In the genomic region with DNA sequence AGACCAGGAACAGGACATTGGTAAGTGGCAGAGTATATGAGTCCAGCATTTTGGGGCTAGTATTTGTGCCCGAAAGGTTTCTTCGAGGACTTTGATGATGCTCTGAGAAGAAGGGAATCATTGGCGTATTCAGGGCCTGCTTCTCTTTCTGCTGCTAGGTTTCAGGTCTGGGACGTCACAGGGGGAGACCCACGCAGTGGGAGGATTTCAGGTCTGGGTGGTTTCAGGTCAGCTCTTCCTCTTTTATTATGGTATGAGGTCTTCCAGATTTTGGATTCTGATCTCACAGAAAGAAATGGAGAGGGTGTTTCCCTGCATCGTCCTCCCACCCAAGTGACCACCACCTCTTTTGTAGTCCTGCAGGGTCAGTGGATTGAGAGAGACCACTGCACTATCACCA, we compare ENCODE assay signal across 32 cellular contexts.
"Had no signal": no experiment of that assay in that cellular context is flagged by ENCODE, and none has a peak within 500 bp of the region (broad histone marks: within the 10 kb centered on the region; RNA-seq: fewer than 3 reads in every experiment).

No MANE protein-coding gene starts in this region.

- H3K9me3 ChIP-seq: ascending aorta, breast epithelium, colonic mucosa, esophagus squamous epithelium, gastroesophageal sphincter had no signal

- H3K27me3 Mint-ChIP-seq: activated B cell treated with CpG ODN at 0.5 μM for 24 hours; activated CD8-positive, alpha-beta T cell treated with anti-CD3 and anti-CD28 coated beads for 36 hours; activated naive CD4-positive, alpha-beta T cell treated with anti-CD3 and anti-CD28 coated beads, Interleukin-2, amount 10 ng/mL, durations not matched to agents 7 days and 5 days; activated naive CD8-positive, alpha-beta T cell treated with anti-CD3 and anti-CD28 coated beads, Interleukin-2, amount 10 ng/mL, durations not matched to agents 7 days and 5 days; brain; T-helper 17 cell had no signal

- H3K4me1 Mint-ChIP-seq: activated B cell treated with CpG ODN at 0.5 μM for 24 hours; activated naive CD4-positive, alpha-beta T cell treated with anti-CD3 and anti-CD28 coated beads, Interleukin-2, amount 10 ng/mL, durations not matched to agents 7 days and 5 days had no signal

- H3K27me3 ChIP-seq: ascending aorta, breast epithelium, cardiac muscle cell, colonic mucosa, esophagus squamous epithelium, gastroesophageal sphincter had no signal

- H3K36me3 Mint-ChIP-seq: activated naive CD4-positive, alpha-beta T cell treated with anti-CD3 and anti-CD28 coated beads, Interleukin-2, amount 10 ng/mL, durations not matched to agents 7 days and 5 days; activated naive CD4-positive, alpha-beta T cell treated with anti-CD3 and anti-CD28 coated beads, Interleukin-2, amount 50 U/mL, for 72 hours had no signal

- H3K27ac Mint-ChIP-seq: activated B cell treated with CpG ODN at 0.5 μM for 24 hours; activated CD8-positive, alpha-beta T cell treated with anti-CD3 and anti-CD28 coated beads for 36 hours; activated naive CD4-positive, alpha-beta T cell treated with anti-CD3 and anti-CD28 coated beads, Interleukin-2, amount 10 ng/mL, durations not matched to agents 7 days and 5 days; activated naive CD4-positive, alpha-beta T cell treated with anti-CD3 and anti-CD28 coated beads, Interleukin-2, amount 50 U/mL, for 72 hours; activated naive CD8-positive, alpha-beta T cell treated with anti-CD3 and anti-CD28 coated beads, Interleukin-2, amount 10 ng/mL, durations not matched to agents 7 days and 5 days; T-helper 17 cell; T-helper 2 cell treated with Interferon-gamma antibody and Interleukin-4, amounts not matched to agents 5 μg/mL and 100 μg/mL, for 36 hours had no signal

- H3K9me3 Mint-ChIP-seq: activated B cell treated with CpG ODN at 0.5 μM for 24 hours; activated CD8-positive, alpha-beta T cell treated with anti-CD3 and anti-CD28 coated beads for 36 hours; activated naive CD4-positive, alpha-beta T cell treated with anti-CD3 and anti-CD28 coated beads, Interleukin-2, amount 10 ng/mL, durations not matched to agents 7 days and 5 days; activated naive CD4-positive, alpha-beta T cell treated with anti-CD3 and anti-CD28 coated beads, Interleukin-2, amount 50 U/mL, for 72 hours; activated naive CD8-positive, alpha-beta T cell treated with anti-CD3 and anti-CD28 coated beads, Interleukin-2, amount 10 ng/mL, durations not matched to agents 7 days and 5 days; brain; T-helper 2 cell treated with Interferon-gamma antibody and Interleukin-4, amounts not matched to agents 5 μg/mL and 100 μg/mL, for 36 hours had no signal

- ATAC-seq: activated CD4-positive, CD25-positive, alpha-beta regulatory T cell treated with anti-CD3 and anti-CD28 coated beads, Interleukin-2, amount 50 U/mL, for 24 hours; activated CD8-positive, alpha-beta T cell treated with anti-CD3 and anti-CD28 coated beads for 36 hours; activated naive CD4-positive, alpha-beta T cell treated with anti-CD3 and anti-CD28 coated beads, Interleukin-2, amount 50 U/mL, for 72 hours; gastroesophageal sphincter; T-helper 17 cell had no signal

- H3K4me1 ChIP-seq: ascending aorta, breast epithelium, colonic mucosa had no signal

- H3K27ac ChIP-seq: ascending aorta, breast epithelium, cardiac muscle cell, colonic mucosa, epithelial cell of prostate, esophagus squamous epithelium, gastroesophageal sphincter, WERI-Rb-1 had no signal

- FAIRE-seq: endometrium, endothelial cell of umbilical vein had no signal

- DNase-seq: activated B cell treated with CpG ODN at 0.5 μM for 24 hours; activated CD4-positive, alpha-beta T cell treated with anti-CD3 and anti-CD28 coated beads for 48 hours; activated CD4-positive, alpha-beta T cell treated with anti-CD3 and anti-CD28 coated beads, Interleukin-2, amount 50 U/mL, for 1 hour; activated CD4-positive, alpha-beta T cell treated with anti-CD3 and anti-CD28 coated beads, Interleukin-2, amount 50 U/mL, for 48 hours; activated CD8-positive, alpha-beta memory T cell treated with anti-CD3 and anti-CD28 coated beads for 24 hours; activated CD8-positive, alpha-beta T cell treated with anti-CD3 and anti-CD28 coated beads for 36 hours; activated gamma-delta T cell; activated naive CD4-positive, alpha-beta T cell; activated naive CD4-positive, alpha-beta T cell treated with anti-CD3 and anti-CD28 coated beads, Interleukin-2, amount 10 ng/mL, durations not matched to agents 7 days and 5 days; activated naive CD8-positive, alpha-beta T cell treated with anti-CD3 and anti-CD28 coated beads, Interleukin-2, amount 10 ng/mL, durations not matched to agents 7 days and 5 days; activated T-cell treated with anti-CD3 and anti-CD28 coated beads, Interleukin-2, amount 50 U/mL, for 48 hours; central memory CD4-positive, alpha-beta T cell; cerebellar nuclear complex; colonic mucosa; effector CD8-positive, alpha-beta T cell; esophagus squamous epithelium; foreskin melanocyte; T-helper 1 cell; T-helper 17 cell; T1000; WERI-Rb-1 had no signal

- H3K36me3 ChIP-seq: breast epithelium, cardiac muscle cell, colonic mucosa had no signal

- H3K4me3 ChIP-seq: ascending aorta, breast epithelium, cardiac muscle cell, colonic mucosa, esophagus squamous epithelium, gastroesophageal sphincter had no signal

- H3K4me3 Mint-ChIP-seq: activated B cell treated with CpG ODN at 0.5 μM for 24 hours; activated CD8-positive, alpha-beta T cell treated with anti-CD3 and anti-CD28 coated beads for 36 hours; activated naive CD4-positive, alpha-beta T cell treated with anti-CD3 and anti-CD28 coated beads, Interleukin-2, amount 10 ng/mL, durations not matched to agents 7 days and 5 days; activated naive CD8-positive, alpha-beta T cell treated with anti-CD3 and anti-CD28 coated beads, Interleukin-2, amount 10 ng/mL, durations not matched to agents 7 days and 5 days; brain; T-helper 17 cell; T-helper 2 cell treated with Interferon-gamma antibody and Interleukin-4, amounts not matched to agents 5 μg/mL and 100 μg/mL, for 36 hours had no signal
